8 cellular contexts compared by ENCODE assay signal in genomic region chr7:28926871-28927597, GRCh38. TPM values are rescaled to one million over a fixed set of nuclear protein-coding genes. Genes with fewer than 3 reads are reported as not detected.
DNase-seq lines count a peak whose midpoint lies in the region; ATAC-seq and TF ChIP-seq lines count a peak whose summit lies in the region.

No MANE protein-coding gene starts in this region.

- no peak overlapping the region for H3K27ac Mint-ChIP-seq in activated T-helper 2 cell treated with anti-CD3 and anti-CD28 coated beads, Interferon-gamma antibody, Interleukin-2, Interleukin-4, amounts not matched to agents 10 μg/mL and 5 μg/mL and 100 μg/mL, durations not matched to agents 14 hours and 24 hours and 36 hours
- no peak overlapping the region for H3K27ac Mint-ChIP-seq in nephron progenitor cell

- ATAC-seq in thoracic aorta (ENCODE audit: insufficient number of reproducible peaks, low FRiP score, low read depth) = peak; percentile 82

- no peaks in the 10 kb centered on the region for H3K9me3 ChIP-seq in thoracic aorta

- H3K4me3 ChIP-seq in fibroblast of villous mesenchyme (ENCODE audit: low read depth, low read length) (peak overlapping the region; percentile 64), thoracic aorta (peak overlapping the region; percentile 74)

- H3K4me1 ChIP-seq in thoracic aorta (ENCODE audit: control insufficient read depth in 1 of 2, low read depth in 2 of 2) = peaks cover 0 to 5% of the 10 kb centered on the region in 2 donors

- no peaks in the 10 kb centered on the region for H3K27me3 ChIP-seq in thoracic aorta (replicated peaks; ENCODE audit: insufficient read depth)

- H3K27ac ChIP-seq in thoracic aorta = no peak overlapping the region

- intact Hi-C loops in activated T-helper 2 cell treated with anti-CD3 and anti-CD28 coated beads, Interferon-gamma antibody, Interleukin-2, Interleukin-4, amounts not matched to agents 10 μg/mL and 5 μg/mL and 100 μg/mL, durations not matched to agents 14 hours and 24 hours and 36 hours (cut with micrococcal nuclease) = loop anchor here (2.0 kb wide), 1 partner anchor 180 kb away; no protein-coding TSS in a partner anchor

- H3K36me3 Mint-ChIP-seq in activated T-helper 2 cell treated with anti-CD3 and anti-CD28 coated beads, Interferon-gamma antibody, Interleukin-2, Interleukin-4, amounts not matched to agents 10 μg/mL and 5 μg/mL and 100 μg/mL, durations not matched to agents 14 hours and 24 hours and 36 hours (ENCODE audit: low read depth) = no peaks in the 10 kb centered on the region
- H3K36me3 Mint-ChIP-seq in nephron progenitor cell (ENCODE audit: low read depth) = no peaks in the 10 kb centered on the region

- H3K4me1 Mint-ChIP-seq in activated T-helper 2 cell treated with anti-CD3 and anti-CD28 coated beads, Interferon-gamma antibody, Interleukin-2, Interleukin-4, amounts not matched to agents 10 μg/mL and 5 μg/mL and 100 μg/mL, durations not matched to agents 14 hours and 24 hours and 36 hours (ENCODE audit: low read depth) = peaks cover 5% of the 10 kb centered on the region
- H3K4me1 Mint-ChIP-seq in nephron progenitor cell = peaks cover 62% of the 10 kb centered on the region

- H3K4me3 Mint-ChIP-seq in activated T-helper 2 cell treated with anti-CD3 and anti-CD28 coated beads, Interferon-gamma antibody, Interleukin-2, Interleukin-4, amounts not matched to agents 10 μg/mL and 5 μg/mL and 100 μg/mL, durations not matched to agents 14 hours and 24 hours and 36 hours (ENCODE audit: low read depth) = peak overlapping the region; percentile 70
- H3K4me3 Mint-ChIP-seq in nephron progenitor cell = peak overlapping the region; percentile 84

- DNase-seq in ELF-1 (ENCODE audit: low read depth, low spot score) (peak; percentile 75), H4 (ENCODE audit: low spot score) (peak; percentile 96), LHCN-M2 (ENCODE audit: low read depth) (peak; percentile 94), RKO (ENCODE audit: low spot score) (peak; percentile 90), fibroblast of villous mesenchyme (ENCODE audit: low read depth) (peak; percentile 91), nephron progenitor cell (peak; percentile 54), thoracic aorta (ENCODE audit: low spot score) (peak; percentile 35)
- DNase-seq in activated T-helper 2 cell treated with anti-CD3 and anti-CD28 coated beads, Interferon-gamma antibody, Interleukin-2, Interleukin-4, amounts not matched to agents 10 μg/mL and 5 μg/mL and 100 μg/mL, durations not matched to agents 14 hours and 24 hours and 36 hours (ENCODE audit: low spot score) = peak; percentile 46

- no peaks in the 10 kb centered on the region for H3K9me3 Mint-ChIP-seq in activated T-helper 2 cell treated with anti-CD3 and anti-CD28 coated beads, Interferon-gamma antibody, Interleukin-2, Interleukin-4, amounts not matched to agents 10 μg/mL and 5 μg/mL and 100 μg/mL, durations not matched to agents 14 hours and 24 hours and 36 hours
- H3K9me3 Mint-ChIP-seq in nephron progenitor cell = no peaks in the 10 kb centered on the region

- H3K36me3 ChIP-seq in thoracic aorta = no peaks in the 10 kb centered on the region

- peaks cover 26% of the 10 kb centered on the region for H3K27me3 Mint-ChIP-seq in activated T-helper 2 cell treated with anti-CD3 and anti-CD28 coated beads, Interferon-gamma antibody, Interleukin-2, Interleukin-4, amounts not matched to agents 10 μg/mL and 5 μg/mL and 100 μg/mL, durations not matched to agents 14 hours and 24 hours and 36 hours (ENCODE audit: low read depth)
- H3K27me3 Mint-ChIP-seq in nephron progenitor cell (ENCODE audit: low read depth, poor library complexity) = peaks cover 23% of the 10 kb centered on the region

- TF ChIP-seq CTCF in fibroblast of villous mesenchyme (IDR thresholded peaks at IDR 0.05; ENCODE audit: insufficient read depth, low read depth, low read length) (peak; percentile 78), nephron progenitor cell (IDR thresholded peaks at IDR 0.05) (peak; percentile 77), thoracic aorta (IDR thresholded peaks at IDR 0.05) (peak; percentile 76)

RNA-seq across cellular contexts. Expression of gene TRIL, which starts 31.1 kb away (rescaled TPM):
- not detected in 2 replicates for total RNA-seq in H4 (2014; rRNA removed; shearing (Covaris generic))
- total RNA-seq in LHCN-M2 (2014; rRNA removed) = 0.32 and 0.46 TPM in 2 replicates
- polyA plus RNA-seq in LHCN-M2 (2012) = 0.02 TPM
- not detected in 2 replicates for total RNA-seq in activated T-helper 2 cell treated with anti-CD3 and anti-CD28 coated beads, Interferon-gamma antibody, Interleukin-2, Interleukin-4, amounts not matched to agents 10 μg/mL and 5 μg/mL and 100 μg/mL, durations not matched to agents 14 hours and 24 hours and 36 hours
- total RNA-seq in fibroblast of villous mesenchyme = under 0.01 and 1.9 TPM in 2 replicates
- total RNA-seq in thoracic aorta = 1 to 10 TPM in 1 of 2 donors, under 1 TPM in 1; 0.49 to 2.6 TPM

Comparison
In these comparisons a context has a peak if more than half of its experiments do, and no peak if none do; other contexts are left out.
1. DNase-seq: peak in every context shown above with its lines; median percentile 96 in H4; 94 in LHCN-M2; 91 in fibroblast of villous mesenchyme; 90 in RKO; 75 in ELF-1; 54 in nephron progenitor cell; 46 in activated T-helper 2 cell treated with anti-CD3 and anti-CD28 coated beads, Interferon-gamma antibody, Interleukin-2, Interleukin-4, amounts not matched to agents 10 μg/mL and 5 μg/mL and 100 μg/mL, durations not matched to agents 14 hours and 24 hours and 36 hours; 35 in thoracic aorta.